8 cellular contexts compared by ENCODE assay signal in genomic region chr19:17390665-17391370, GRCh38. TPM values are rescaled to one million over a fixed set of nuclear protein-coding genes. Genes with fewer than 3 reads are reported as not detected.
DNase-seq lines count a peak whose midpoint lies in the region; ATAC-seq lines count a peak whose summit lies in the region.

No MANE protein-coding gene starts in this region.

- H3K4me3 ChIP-seq in CD4-positive, CD25-positive, alpha-beta regulatory T cell (ENCODE audit: low read depth, low read length), result peak overlapping the region; percentile 51
- peak overlapping the region; percentile 66 for H3K4me3 ChIP-seq in effector memory CD4-positive, alpha-beta T cell (ENCODE audit: insufficient read depth, low read depth, low read length, poor library complexity, severe bottlenecking)

- POLR2A ChIA-PET in activated CD8-positive, alpha-beta T cell treated with anti-CD3 and anti-CD28 coated beads, Interleukin-2, amount 10 ng/mL, durations not matched to agents 7 days and 5 days (lab: Charles Lee), result interaction anchor here (0.6 to 1.7 kb wide), 2 partner anchors 84 to 159 kb away, joined by 4 to 6 read pairs; no protein-coding TSS in a partner anchor

- H3K27me3 Mint-ChIP-seq in CD4-positive, CD25-positive, alpha-beta regulatory T cell, result peaks cover 25% of the 10 kb centered on the region
- H3K27me3 Mint-ChIP-seq in activated CD8-positive, alpha-beta T cell treated with anti-CD3 and anti-CD28 coated beads, Interleukin-2, amount 10 ng/mL, durations not matched to agents 7 days and 5 days (ENCODE audit: low read depth), result peaks cover 15% of the 10 kb centered on the region

- peaks cover 0 to 2% of the 10 kb centered on the region in 2 experiments for H3K9me3 ChIP-seq in CD4-positive, CD25-positive, alpha-beta regulatory T cell (ENCODE audit: control insufficient read depth in 2 of 2, low read length in 2 of 2)
- H3K9me3 ChIP-seq in effector memory CD4-positive, alpha-beta T cell (ENCODE audit: control insufficient read depth, low read length), result no peaks in the 10 kb centered on the region

- H3K36me3 Mint-ChIP-seq in CD4-positive, CD25-positive, alpha-beta regulatory T cell, result no peaks in the 10 kb centered on the region
- peaks cover 9% of the 10 kb centered on the region for H3K36me3 Mint-ChIP-seq in activated CD8-positive, alpha-beta T cell treated with anti-CD3 and anti-CD28 coated beads, Interleukin-2, amount 10 ng/mL, durations not matched to agents 7 days and 5 days (ENCODE audit: low read depth)

- CTCF ChIA-PET in activated CD8-positive, alpha-beta T cell treated with anti-CD3 and anti-CD28 coated beads, Interleukin-2, amount 10 ng/mL, durations not matched to agents 7 days and 5 days (lab: Charles Lee), result interaction anchor here (0.7 to 4.2 kb wide), 12 partner anchors 10 to 619 kb away, joined by 3 to 22 read pairs (median 6); partner anchors contain the start of genes BST2, DDA1, MRPL34 and MVB12A

- ATAC-seq in CD4-positive, CD25-positive, alpha-beta regulatory T cell (ENCODE audit: low read depth in 2 of 2), result peak; percentile 92 to 96
- peak; percentile 88 for ATAC-seq in GM19372 (IDR thresholded peaks at IDR 0.05; ENCODE audit: low read depth, unreplicated experiment)
- peak; percentile 89 for ATAC-seq in HG03521 (IDR thresholded peaks at IDR 0.05; ENCODE audit: unreplicated experiment)
- peak; percentile 98 for ATAC-seq in activated CD8-positive, alpha-beta T cell treated with anti-CD3 and anti-CD28 coated beads, Interleukin-2, amount 10 ng/mL, durations not matched to agents 7 days and 5 days

- H3K4me1 Mint-ChIP-seq in CD4-positive, CD25-positive, alpha-beta regulatory T cell, result peaks cover 0 to 27% (median 17%) of the 10 kb centered on the region in 4 donors
- peaks cover 32% of the 10 kb centered on the region for H3K4me1 Mint-ChIP-seq in activated CD8-positive, alpha-beta T cell treated with anti-CD3 and anti-CD28 coated beads, Interleukin-2, amount 10 ng/mL, durations not matched to agents 7 days and 5 days (ENCODE audit: low read depth)

- peak; percentile 80 to 89 (median 83) for DNase-seq in CD4-positive, CD25-positive, alpha-beta regulatory T cell
- DNase-seq in NCI-H748 treated with DMSO at 0.1 percent for 48 hours (lab: John Stamatoyannopoulos, UW), result peak; percentile 57
- DNase-seq in activated CD8-positive, alpha-beta T cell treated with anti-CD3 and anti-CD28 coated beads, Interleukin-2, amount 10 ng/mL, durations not matched to agents 7 days and 5 days, result peak; percentile 91
- peak; percentile 75 to 82 (median 81) for DNase-seq in effector memory CD4-positive, alpha-beta T cell
- peak; percentile 96 for DNase-seq in mesenteric fat pad (ENCODE audit: low spot score)
- DNase-seq in stimulated activated CD8-positive, alpha-beta memory T cell treated with anti-CD3 and anti-CD28 coated beads, Interleukin-12 subunit alpha, Interleukin-12 subunit beta, amount 100 ng/mL, for 24 hours (ENCODE audit: extremely low read depth), result peak; percentile 76

- H3K9me3 Mint-ChIP-seq in CD4-positive, CD25-positive, alpha-beta regulatory T cell, result peaks cover 0 to 3% (median 0%) of the 10 kb centered on the region in 7 donors
- peaks cover 7% of the 10 kb centered on the region for H3K9me3 Mint-ChIP-seq in activated CD8-positive, alpha-beta T cell treated with anti-CD3 and anti-CD28 coated beads, Interleukin-2, amount 10 ng/mL, durations not matched to agents 7 days and 5 days (ENCODE audit: insufficient read depth)

- peaks cover 6% of the 10 kb centered on the region for H3K27me3 ChIP-seq in CD4-positive, CD25-positive, alpha-beta regulatory T cell (ENCODE audit: control insufficient read depth, insufficient read depth, low read length)
- no peaks in the 10 kb centered on the region for H3K27me3 ChIP-seq in effector memory CD4-positive, alpha-beta T cell (replicated peaks; ENCODE audit: control insufficient read depth, insufficient read depth, low read length, poor library complexity, severe bottlenecking)

- no peak overlapping the region for H3K27ac ChIP-seq in CD4-positive, CD25-positive, alpha-beta regulatory T cell (ENCODE audit: insufficient read depth, low read length, poor library complexity, severe bottlenecking)
- H3K27ac ChIP-seq in effector memory CD4-positive, alpha-beta T cell (ENCODE audit: insufficient read depth, low read length, poor library complexity, severe bottlenecking), result no peak overlapping the region

- H3K4me3 Mint-ChIP-seq in CD4-positive, CD25-positive, alpha-beta regulatory T cell, result peak overlapping the region; percentile 58 to 91 (median 86)
- H3K4me3 Mint-ChIP-seq in activated CD8-positive, alpha-beta T cell treated with anti-CD3 and anti-CD28 coated beads, Interleukin-2, amount 10 ng/mL, durations not matched to agents 7 days and 5 days, result peak overlapping the region; percentile 79

- H3K36me3 ChIP-seq in CD4-positive, CD25-positive, alpha-beta regulatory T cell (ENCODE audit: control insufficient read depth, insufficient read depth, low read length), result no peaks in the 10 kb centered on the region
- H3K36me3 ChIP-seq in effector memory CD4-positive, alpha-beta T cell (ENCODE audit: control insufficient read depth, insufficient read depth, low read length), result no peaks in the 10 kb centered on the region

- peak overlapping the region; percentile 62 to 88 (median 63) for H3K27ac Mint-ChIP-seq in CD4-positive, CD25-positive, alpha-beta regulatory T cell
- H3K27ac Mint-ChIP-seq in activated CD8-positive, alpha-beta T cell treated with anti-CD3 and anti-CD28 coated beads, Interleukin-2, amount 10 ng/mL, durations not matched to agents 7 days and 5 days, result no peak overlapping the region

- peaks cover 30% of the 10 kb centered on the region for H3K4me1 ChIP-seq in CD4-positive, CD25-positive, alpha-beta regulatory T cell (ENCODE audit: control insufficient read depth, insufficient read depth, low read length, poor library complexity, severe bottlenecking)
- H3K4me1 ChIP-seq in effector memory CD4-positive, alpha-beta T cell (ENCODE audit: control insufficient read depth, insufficient read depth, low read length, poor library complexity, severe bottlenecking), result peaks cover 21% of the 10 kb centered on the region

RNA-seq across cellular contexts. Expression of gene CCDC194, which starts 3.2 kb away (rescaled TPM):
- 1.3 TPM for total RNA-seq in CD4-positive, CD25-positive, alpha-beta regulatory T cell
- not detected for polyA plus RNA-seq in CD4-positive, CD25-positive, alpha-beta regulatory T cell
- total RNA-seq in activated CD8-positive, alpha-beta T cell treated with anti-CD3 and anti-CD28 coated beads, Interleukin-2, amount 10 ng/mL, durations not matched to agents 7 days and 5 days, result 1 to 10 TPM; 4.7 to 4.8 TPM
- 0.87 TPM for total RNA-seq in mesenteric fat pad

RNA-seq across cellular contexts. Expression of gene PLVAP, which starts 13.7 kb away (rescaled TPM):
- not detected for total RNA-seq in CD4-positive, CD25-positive, alpha-beta regulatory T cell
- polyA plus RNA-seq in CD4-positive, CD25-positive, alpha-beta regulatory T cell, result not detected
- under 1 TPM in 1 of 2 experiments, not detected in 1; 0.11 TPM for total RNA-seq in activated CD8-positive, alpha-beta T cell treated with anti-CD3 and anti-CD28 coated beads, Interleukin-2, amount 10 ng/mL, durations not matched to agents 7 days and 5 days
- total RNA-seq in mesenteric fat pad, result 293 TPM

RNA-seq across cellular contexts. Expression of gene BST2, which starts 14.6 kb away (rescaled TPM):
- 45.6 TPM for total RNA-seq in CD4-positive, CD25-positive, alpha-beta regulatory T cell
- polyA plus RNA-seq in CD4-positive, CD25-positive, alpha-beta regulatory T cell, result 100 to 1,000 TPM; 155 to 175 (median 158) TPM
- 100 to 1,000 TPM; 222 to 230 TPM for total RNA-seq in activated CD8-positive, alpha-beta T cell treated with anti-CD3 and anti-CD28 coated beads, Interleukin-2, amount 10 ng/mL, durations not matched to agents 7 days and 5 days
- 185 TPM for total RNA-seq in mesenteric fat pad

RNA-seq across cellular contexts. Expression of gene MVB12A, which starts 29.0 kb away (rescaled TPM):
- total RNA-seq in CD4-positive, CD25-positive, alpha-beta regulatory T cell, result 26.7 TPM
- polyA plus RNA-seq in CD4-positive, CD25-positive, alpha-beta regulatory T cell, result 10 to 100 TPM; 30.1 to 48.6 (median 38.4) TPM
- total RNA-seq in activated CD8-positive, alpha-beta T cell treated with anti-CD3 and anti-CD28 coated beads, Interleukin-2, amount 10 ng/mL, durations not matched to agents 7 days and 5 days, result 10 to 100 TPM; 36.6 to 40.3 TPM
- 46.9 TPM for total RNA-seq in mesenteric fat pad

RNA-seq across cellular contexts. Expression of gene GTPBP3, which starts 53.5 kb away (rescaled TPM):
- total RNA-seq in CD4-positive, CD25-positive, alpha-beta regulatory T cell, result 26.1 TPM
- polyA plus RNA-seq in CD4-positive, CD25-positive, alpha-beta regulatory T cell, result 1 to 10 TPM; 5.2 to 9.4 (median 8.7) TPM
- total RNA-seq in activated CD8-positive, alpha-beta T cell treated with anti-CD3 and anti-CD28 coated beads, Interleukin-2, amount 10 ng/mL, durations not matched to agents 7 days and 5 days, result 10 to 100 TPM; 38.6 to 39.4 TPM
- 13.1 TPM for total RNA-seq in mesenteric fat pad

Comparison
In these comparisons a context has a peak if more than half of its experiments do, and no peak if none do; other contexts are left out.
1. RNA of gene PLVAP, which starts 13.7 kb away (total RNA-seq): 293 TPM in mesenteric fat pad (single experiment); 0.11 TPM in activated CD8-positive, alpha-beta T cell treated with anti-CD3 and anti-CD28 coated beads, Interleukin-2, amount 10 ng/mL, durations not matched to agents 7 days and 5 days and not detected in CD4-positive, CD25-positive, alpha-beta regulatory T cell (single experiment); every median in the first group is over 100 times any median in the second.
2. Peak in every context shown above with its lines, with median percentiles within 50 percentile points of each other: ATAC-seq and DNase-seq.